ENCODE assay signal across 13 cellular contexts in the genomic region with DNA sequence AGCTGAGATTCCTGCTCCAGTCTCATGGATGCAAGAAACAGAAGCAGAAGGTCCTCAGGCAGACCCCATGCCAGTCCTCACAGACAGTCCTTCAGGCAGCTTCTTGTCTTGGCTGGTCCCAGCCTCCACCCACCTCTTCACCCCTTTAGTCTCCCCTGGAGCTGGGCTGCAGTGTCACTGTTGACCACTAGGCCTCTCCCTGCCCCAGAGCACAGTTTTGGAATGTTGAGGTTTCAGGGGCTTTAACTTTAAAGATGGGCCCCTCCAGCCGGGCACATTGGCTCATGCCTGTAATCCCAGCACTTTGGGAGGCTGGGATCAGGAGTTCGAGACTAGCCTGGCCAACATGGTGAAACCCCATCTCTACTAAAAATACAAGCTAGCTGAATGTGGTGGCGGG. TPM values are rescaled to one million over a fixed set of nuclear protein-coding genes. Genes with fewer than 3 reads are reported as not detected.
DNase-seq lines count a peak whose midpoint lies in the region; FAIRE-seq and TF ChIP-seq lines count a peak whose summit lies in the region.
"Had no signal": no experiment of that assay in that cellular context is flagged by ENCODE, and none has a peak within 500 bp of the region (broad histone marks: within the 10 kb centered on the region; RNA-seq: fewer than 3 reads in every experiment).

No MANE protein-coding gene starts in this region.

- H2BK120ac ChIP-seq in H1 (replicated peaks; ENCODE audit: low read depth, low read length), result no peak overlapping the region

- in situ Hi-C loops in ACHN (cut with HindIII; ENCODE audit: low pct_ligation_motif_present, low pct_unique_long_range_greater_than_20kb, low sequenced_read_pairs), result no loop called here

- H3K4me1 ChIP-seq in KMS-11 (ENCODE audit: low read depth, poor library complexity, severe bottlenecking) (peaks cover 21% of the 10 kb centered on the region), H1 (replicated peaks in 1 of 4; ENCODE audit: control insufficient read depth in 3 of 4, insufficient read depth in 4 of 4, low read length in 3 of 4) (no peaks in the 10 kb centered on the region), osteoblast (ENCODE audit: insufficient read depth, low read length) (no peaks in the 10 kb centered on the region), ascending aorta (peaks cover 0 to 5% of the 10 kb centered on the region in 2 donors)
- H3K4me1 ChIP-seq: left lung had no signal

- no peak overlapping the region for H3K4me3 ChIP-seq in GM12864 (ENCODE audit: low read depth, low read length)
- no peak overlapping the region for H3K4me3 ChIP-seq in KMS-11 (IDR thresholded peaks at IDR 0.05; ENCODE audit: insufficient read depth, low read depth, low read length)
- H3K4me3 ChIP-seq in H1 (ENCODE audit: extremely low read depth in 1 of 4, insufficient read depth in 2 of 4, low read depth in 3 of 4, low read length in 4 of 4), result no peak overlapping the region
- no peak overlapping the region for H3K4me3 ChIP-seq in osteoblast (ENCODE audit: insufficient read depth, low read length)
- no peak overlapping the region for H3K4me3 ChIP-seq in ascending aorta
- H3K4me3 ChIP-seq: left lung had no signal

- H4K20me1 ChIP-seq in KMS-11 (ENCODE audit: insufficient read depth) (no peaks in the 10 kb centered on the region), H1 (replicated peaks in 1 of 2; ENCODE audit: control insufficient read depth in 1 of 2, insufficient read depth in 2 of 2, low read length in 2 of 2) (peaks cover 0 to 8% of the 10 kb centered on the region in 2 experiments), osteoblast (ENCODE audit: insufficient read depth, low read length) (peaks cover 3% of the 10 kb centered on the region)

- peak overlapping the region; percentile 16; the same call in 1 of the 2 replicates for H4K8ac ChIP-seq in H1 (ENCODE audit: extremely low read depth, insufficient read depth, low read length)

- H2AFZ ChIP-seq in KMS-11 (ENCODE audit: low read depth) (no peak overlapping the region), H1 (ENCODE audit: low read length) (no peak overlapping the region), osteoblast (ENCODE audit: low read length) (no peak overlapping the region)

- peak; percentile 16 to 40; a peak in 3 of 4 replicates for TF ChIP-seq RAD21 in H1 (IDR thresholded peaks at IDR 0.05 in 1 of 2, conservative IDR thresholded peaks at IDR 0.05 in 1 of 2; ENCODE audit: low read depth in 2 of 2, low read length in 2 of 2)

- H3K79me2 ChIP-seq in KMS-11 (ENCODE audit: insufficient read depth, low read depth), result no peaks in the 10 kb centered on the region
- H3K79me2 ChIP-seq in H1 (ENCODE audit: control insufficient read depth in 1 of 2, insufficient read depth in 2 of 2, low read length in 2 of 2), result no peaks in the 10 kb centered on the region
- no peaks in the 10 kb centered on the region for H3K79me2 ChIP-seq in osteoblast (ENCODE audit: insufficient read depth, low read length)

- H3K4me2 ChIP-seq in KMS-11, result no peak overlapping the region
- H3K4me2 ChIP-seq in H1 (ENCODE audit: insufficient read depth in 1 of 2, low read depth in 2 of 2, low read length in 2 of 2), result no peak overlapping the region
- H3K4me2 ChIP-seq in osteoblast (ENCODE audit: insufficient read depth, low read length), result no peak overlapping the region

- H3K23ac ChIP-seq in H1 (ENCODE audit: insufficient read length), result no peak overlapping the region

- no peak overlapping the region for H3K56ac ChIP-seq in H1 (replicated peaks; ENCODE audit: insufficient read length, low read depth, low read length)

- no peak overlapping the region for H2BK12ac ChIP-seq in H1 (ENCODE audit: low read depth, low read length)

- no peak overlapping the region for H3K14ac ChIP-seq in H1 (ENCODE audit: insufficient read length)

- no peaks in the 10 kb centered on the region for H3K9me3 ChIP-seq in H1 (ENCODE audit: insufficient read depth in 2 of 2, low read depth in 1 of 2, low read length in 1 of 2)
- no peaks in the 10 kb centered on the region for H3K9me3 ChIP-seq in osteoblast (ENCODE audit: low read depth, low read length)
- H3K9me3 ChIP-seq in ascending aorta, result no peaks in the 10 kb centered on the region
- H3K9me3 ChIP-seq: left lung had no signal

- no peak overlapping the region for H3K18ac ChIP-seq in H1 (ENCODE audit: extremely low read depth, low read length)

- no peak overlapping the region for H2AK5ac ChIP-seq in H1 (ENCODE audit: low read depth, low read length)

- H3K9ac ChIP-seq in KMS-11 (no peak overlapping the region), H1 (replicated peaks in 1 of 4; ENCODE audit: extremely low read depth in 1 of 4, low read depth in 3 of 4, low read length in 3 of 4) (no peak overlapping the region)

- H3K36me3 ChIP-seq in KMS-11 (ENCODE audit: insufficient read depth), result no peaks in the 10 kb centered on the region
- peaks cover 0 to 19% (median 9%) of the 10 kb centered on the region in 4 experiments; a peak in 5 of 8 replicates for H3K36me3 ChIP-seq in H1 (ENCODE audit: control insufficient read depth in 2 of 4, insufficient read depth in 4 of 4, low read length in 3 of 4)
- peaks cover 82% of the 10 kb centered on the region for H3K36me3 ChIP-seq in osteoblast (ENCODE audit: insufficient read depth, low read length)
- H3K36me3 ChIP-seq in ascending aorta, result peaks cover 56 to 75% of the 10 kb centered on the region in 2 donors

- TF ChIP-seq EP300 in H1 (IDR thresholded peaks at IDR 0.05; ENCODE audit: borderline replicate concordance in 1 of 2, low read depth in 2 of 2, low read length in 2 of 2), result no peak

- POLR2A ChIA-PET in H1 (lab: Charles Lee; ENCODE audit: partially characterized antibody), result interaction anchor here (0.8 to 3.4 kb wide), 6 partner anchors 8 to 38 kb away, joined by 3 to 12 read pairs (median 6); no protein-coding TSS in a partner anchor

- no peak overlapping the region for H3K27ac ChIP-seq in KMS-11
- H3K27ac ChIP-seq in H1 (ENCODE audit: low read depth, low read length), result no peak overlapping the region
- no peak overlapping the region for H3K27ac ChIP-seq in osteoblast (ENCODE audit: low read depth, low read length)
- H3K27ac ChIP-seq in ascending aorta, result no peak overlapping the region
- H3K27ac ChIP-seq: left lung had no signal

- CTCF ChIA-PET in H1 (lab: Charles Lee; ENCODE audit: partially characterized antibody), result interaction anchor here (0.7 to 6.3 kb wide), 21 partner anchors 9 to 170 kb away, joined by 3 to 75 read pairs (median 4); no protein-coding TSS in a partner anchor

- H3K4ac ChIP-seq in H1 (replicated peaks; ENCODE audit: insufficient read length, low read depth, low read length), result no peak overlapping the region

- H3K23me2 ChIP-seq in H1 (ENCODE audit: low read depth, low read length), result no peaks in the 10 kb centered on the region

- no peak overlapping the region for H2BK20ac ChIP-seq in H1 (ENCODE audit: low read length)

- H3K79me1 ChIP-seq in H1 (ENCODE audit: low read depth, low read length), result no peaks in the 10 kb centered on the region

- TF ChIP-seq CTCF in GM12864 (IDR thresholded peaks at IDR 0.05; ENCODE audit: low read depth, low read length, missing control alignments), result peak; percentile 46
- TF ChIP-seq CTCF in KMS-11 (conservative IDR thresholded peaks at IDR 0.05; ENCODE audit: low read depth, low read length), result peak; percentile 40; the same call in 1 of the 2 replicates
- TF ChIP-seq CTCF in H1 (IDR thresholded peaks at IDR 0.05; ENCODE audit: control extremely low read depth in 1 of 3, insufficient read depth in 1 of 3, low read depth in 1 of 3, low read length in 3 of 3), result peak; percentile 41 to 61 (median 56); a peak in 3 of 4 replicates
- TF ChIP-seq CTCF in osteoblast (IDR thresholded peaks at IDR 0.05; ENCODE audit: extremely low read depth, low read depth, low read length), result peak; percentile 35
- no peak for TF ChIP-seq CTCF in ascending aorta (IDR thresholded peaks at IDR 0.05)

- no peaks in the 10 kb centered on the region for H3K27me3 ChIP-seq in KMS-11 (ENCODE audit: insufficient read depth, low read depth)
- no peaks in the 10 kb centered on the region; a peak in 2 of 7 replicates for H3K27me3 ChIP-seq in H1 (replicated peaks in 1 of 4; ENCODE audit: control insufficient read depth in 3 of 4, extremely low read depth in 1 of 4, insufficient read depth in 3 of 4, low read length in 3 of 4)
- H3K27me3 ChIP-seq in osteoblast (ENCODE audit: insufficient read depth, low read length), result no peaks in the 10 kb centered on the region
- no peaks in the 10 kb centered on the region for H3K27me3 ChIP-seq in ascending aorta
- H3K27me3 ChIP-seq: left lung had no signal

- no peak overlapping the region for H4K91ac ChIP-seq in H1 (replicated peaks; ENCODE audit: insufficient read length, low read length)

- no peak overlapping the region for H4K5ac ChIP-seq in H1 (ENCODE audit: insufficient read length, low read depth, low read length)

- H2BK15ac ChIP-seq in H1 (ENCODE audit: low read length), result no peak overlapping the region

- intact Hi-C loops in ascending aorta (cut with DNase I), result no loop called here

- FAIRE-seq in H1 (lab: Jason Lieb, UNC), result no peak
- FAIRE-seq: colon had no signal

- no peak for DNase-seq in GM12864 (ENCODE audit: low read depth)
- peak in 1 of 2 experiments; percentile 62 for DNase-seq in H1 (ENCODE audit: low read depth in 1 of 2, low spot score in 2 of 2)
- DNase-seq in osteoblast (ENCODE audit: insufficient read length, low spot score, missing footprints), result no peak
- no peak for DNase-seq in NCI-H748 treated with DMSO at 0.1 percent for 48 hours (lab: John Stamatoyannopoulos, UW)
- DNase-seq in ascending aorta (ENCODE audit: low spot score in 2 of 2), result no peak
- no peak for DNase-seq in ACHN
- DNase-seq: activated CD4-positive, alpha-beta T cell treated with anti-CD3 and anti-CD28 coated beads, Interleukin-2, amount 50 U/mL, for 1 hour; activated naive CD4-positive, alpha-beta T cell treated with Interleukin-2 at 50 U/mL for 16 hours; NCI-H1417; stimulated activated naive B cell treated with anti-CD40 and anti-IgM and Interleukin-4, amounts not matched to agents 10 μg/mL and 1 μg/mL and 100 μg/mL, for 72 hours had no signal

- TF ChIP-seq POLR2A in H1 (IDR thresholded peaks at IDR 0.05; ENCODE audit: control extremely low read depth in 1 of 2, low read depth in 2 of 2, low read length in 2 of 2), result no peak

- no peak overlapping the region for H2BK5ac ChIP-seq in H1 (ENCODE audit: low read depth, low read length)

- WGBS in H1 (ENCODE audit: extremely low coverage in 1 of 2, insufficient coverage in 1 of 2, insufficient read length in 1 of 2, insufficient replicate concordance in 2 of 2, low coverage in 1 of 2, low lambda C conversion rate in 2 of 2, missing lambda C conversion rate in 1 of 2), 2 experiments, result 97% methylated on average over 3 of the region's 3 CpGs; no CpG with 5 or more reads in 1 of the 2 experiments

RNA-seq across cellular contexts. Expression of a gene that starts 39.5 kb away (rescaled TPM):
- total RNA-seq in H1 (2021; fragmentation: NEBNext Ultra II Directional; extraction: Animal tissue kit (Norgen Biotek cat#: 25700)), result 24.3 and 24.5 TPM in 2 replicates
- polyA plus RNA-seq in H1 (2011; rRNA removed), result 47.5 and 51.7 TPM in 2 replicates
- polyA plus RNA-seq in H1 (2011; cell fraction: cytosol; rRNA removed), result 36.8 TPM
- polyA plus RNA-seq in H1 (2011; cell fraction: nucleus; rRNA removed), result 61.9 TPM
- polyA plus RNA-seq in H1 (2012, experiment 1 of 2), result 19.8 to 42.1 TPM (median 35.7 TPM) in 4 replicates
- polyA plus RNA-seq in H1 (2012, experiment 2 of 2), result 34.4 TPM
- polyA plus RNA-seq in H1 (2013, experiment 1 of 2), result 23.2 TPM
- 23.4 TPM for polyA plus RNA-seq in H1 (2013, experiment 2 of 2)
- 17.4 and 19.2 TPM in 2 replicates for polyA minus RNA-seq in H1 (2011; rRNA and poly(A)+ RNA removed)
- 37.1 TPM for polyA minus RNA-seq in H1 (2011; cell fraction: cytosol; rRNA and poly(A)+ RNA removed)
- polyA minus RNA-seq in H1 (2011; cell fraction: nucleus; rRNA and poly(A)+ RNA removed), result 17.9 TPM
- total RNA-seq in osteoblast (25.9 and 26.8 TPM in 2 replicates), ascending aorta (4.5 TPM)

RNA-seq across cellular contexts. Expression of a gene that starts 54.9 kb away (rescaled TPM):
- 0.46 and 0.84 TPM in 2 replicates for total RNA-seq in H1 (2021; fragmentation: NEBNext Ultra II Directional; extraction: Animal tissue kit (Norgen Biotek cat#: 25700))
- polyA plus RNA-seq in H1 (2011; rRNA removed), result 0.77 and 1.1 TPM in 2 replicates
- polyA plus RNA-seq in H1 (2011; cell fraction: cytosol; rRNA removed), result 0.54 TPM
- 1.7 TPM for polyA plus RNA-seq in H1 (2011; cell fraction: nucleus; rRNA removed)
- 0.42 to 0.76 TPM (median 0.59 TPM) in 3 of 4 replicates, not detected in the other for polyA plus RNA-seq in H1 (2012, experiment 1 of 2)
- 0.26 TPM for polyA plus RNA-seq in H1 (2012, experiment 2 of 2)
- polyA plus RNA-seq in H1 (2013, experiment 1 of 2), result 0.45 TPM
- 0.64 TPM for polyA plus RNA-seq in H1 (2013, experiment 2 of 2)
- 0.39 TPM in 1 of 2 replicates, not detected in the other for polyA minus RNA-seq in H1 (2011; rRNA and poly(A)+ RNA removed)
- polyA minus RNA-seq in H1 (2011; cell fraction: cytosol; rRNA and poly(A)+ RNA removed), result not detected
- 0.60 TPM for polyA minus RNA-seq in H1 (2011; cell fraction: nucleus; rRNA and poly(A)+ RNA removed)
- total RNA-seq in osteoblast, result not detected in 2 replicates
- total RNA-seq in ascending aorta, result not detected
- total RNA-seq: left lung had no signal

Comparison
In these comparisons a context has a peak if more than half of its experiments do, and no peak if none do; other contexts are left out.
1. CTCF ChIP-seq: peak in GM12864 (single experiment), KMS-11 (single experiment), H1 (3 of 3) and osteoblast (single experiment); none in ascending aorta (0 of 3).